Comparison of ENCODE assay signal across 31 cellular contexts in genomic region chr3:65748326-65748725, GRCh38.
"Had no signal": no experiment of that assay in that cellular context is flagged by ENCODE, and none has a peak within 500 bp of the region (broad histone marks: within the 10 kb centered on the region; RNA-seq: fewer than 3 reads in every experiment).

No MANE protein-coding gene starts in this region.

- H3K36me3 Mint-ChIP-seq: activated CD4-positive, alpha-beta memory T cell treated with anti-CD3 and anti-CD28 coated beads for 36 hours; activated CD8-positive, alpha-beta memory T cell treated with anti-CD3 and anti-CD28 coated beads, Interleukin-2, amount 10 ng/mL, durations not matched to agents 7 days and 5 days; activated naive CD4-positive, alpha-beta T cell treated with anti-CD3 and anti-CD28 coated beads, Interleukin-2, amount 50 U/mL, for 24 hours; activated naive CD8-positive, alpha-beta T cell treated with anti-CD3 and anti-CD28 coated beads for 36 hours had no signal

- H3K9me3 Mint-ChIP-seq: activated CD4-positive, alpha-beta memory T cell treated with anti-CD3 and anti-CD28 coated beads for 36 hours; activated CD4-positive, alpha-beta T cell treated with anti-CD3 and anti-CD28 coated beads, Interleukin-2, amount 10 ng/mL, durations not matched to agents 24 days and 14 days; activated naive CD4-positive, alpha-beta T cell treated with anti-CD3 and anti-CD28 coated beads for 36 hours; activated naive CD4-positive, alpha-beta T cell treated with anti-CD3 and anti-CD28 coated beads, Interleukin-2, amount 50 U/mL, for 24 hours; activated naive CD8-positive, alpha-beta T cell treated with anti-CD3 and anti-CD28 coated beads for 36 hours; activated naive CD8-positive, alpha-beta T cell treated with anti-CD3 and anti-CD28 coated beads, Interleukin-2, amount 50 U/mL, for 24 hours; activated T-helper 1 cell treated with anti-CD3 and anti-CD28 coated beads, Interleukin-12 subunit alpha, Interleukin-12 subunit beta, Interleukin-2, Interleukin-4 antibody, amounts not matched to agents 30 ng/mL and 10 ng/mL and 1 ng/mL, durations not matched to agents 14 hours and 24 hours and 36 hours; activated T-helper 2 cell treated with anti-CD3 and anti-CD28 coated beads, Interferon-gamma antibody, Interleukin-2, Interleukin-4, amounts not matched to agents 10 μg/mL and 5 μg/mL and 100 μg/mL, durations not matched to agents 14 hours and 24 hours and 36 hours; T-helper 2 cell treated with Interferon-gamma antibody and Interleukin-4, amounts not matched to agents 5 μg/mL and 100 μg/mL, for 36 hours had no signal

- H3K4me3 Mint-ChIP-seq: activated CD4-positive, alpha-beta memory T cell treated with anti-CD3 and anti-CD28 coated beads for 36 hours; activated CD4-positive, alpha-beta T cell treated with anti-CD3 and anti-CD28 coated beads for 36 hours; activated CD4-positive, alpha-beta T cell treated with anti-CD3 and anti-CD28 coated beads, Interleukin-2, amount 10 ng/mL, durations not matched to agents 24 days and 14 days; activated CD8-positive, alpha-beta memory T cell treated with anti-CD3 and anti-CD28 coated beads, Interleukin-2, amount 10 ng/mL, durations not matched to agents 7 days and 5 days; activated CD8-positive, alpha-beta T cell treated with anti-CD3 and anti-CD28 coated beads, Interleukin-2, amount 10 ng/mL, durations not matched to agents 7 days and 5 days; activated naive CD4-positive, alpha-beta T cell treated with anti-CD3 and anti-CD28 coated beads for 36 hours; activated naive CD4-positive, alpha-beta T cell treated with anti-CD3 and anti-CD28 coated beads, Interleukin-2, amount 50 U/mL, for 24 hours; activated naive CD8-positive, alpha-beta T cell treated with anti-CD3 and anti-CD28 coated beads for 36 hours; activated naive CD8-positive, alpha-beta T cell treated with anti-CD3 and anti-CD28 coated beads, Interleukin-2, amount 50 U/mL, for 24 hours; activated T-helper 1 cell treated with anti-CD3 and anti-CD28 coated beads, Interleukin-12 subunit alpha, Interleukin-12 subunit beta, Interleukin-2, Interleukin-4 antibody, amounts not matched to agents 30 ng/mL and 10 ng/mL and 1 ng/mL, durations not matched to agents 14 hours and 24 hours and 36 hours; T-helper 17 cell; T-helper 2 cell treated with Interferon-gamma antibody and Interleukin-4, amounts not matched to agents 5 μg/mL and 100 μg/mL, for 36 hours had no signal

- H3K4me1 Mint-ChIP-seq: activated CD4-positive, alpha-beta T cell treated with anti-CD3 and anti-CD28 coated beads for 36 hours; activated CD4-positive, alpha-beta T cell treated with anti-CD3 and anti-CD28 coated beads, Interleukin-2, amount 10 ng/mL, durations not matched to agents 24 days and 14 days; activated CD8-positive, alpha-beta memory T cell treated with anti-CD3 and anti-CD28 coated beads, Interleukin-2, amount 10 ng/mL, durations not matched to agents 7 days and 5 days; activated naive CD4-positive, alpha-beta T cell treated with anti-CD3 and anti-CD28 coated beads, Interleukin-2, amount 50 U/mL, for 24 hours; activated naive CD8-positive, alpha-beta T cell treated with anti-CD3 and anti-CD28 coated beads for 36 hours; activated naive CD8-positive, alpha-beta T cell treated with anti-CD3 and anti-CD28 coated beads, Interleukin-2, amount 50 U/mL, for 24 hours had no signal

- H3K27me3 Mint-ChIP-seq: activated CD4-positive, alpha-beta memory T cell treated with anti-CD3 and anti-CD28 coated beads for 36 hours; activated CD4-positive, alpha-beta T cell treated with anti-CD3 and anti-CD28 coated beads for 36 hours; activated CD4-positive, alpha-beta T cell treated with anti-CD3 and anti-CD28 coated beads, Interleukin-2, amount 10 ng/mL, durations not matched to agents 24 days and 14 days; activated CD8-positive, alpha-beta memory T cell treated with anti-CD3 and anti-CD28 coated beads, Interleukin-2, amount 10 ng/mL, durations not matched to agents 7 days and 5 days; activated naive CD4-positive, alpha-beta T cell treated with anti-CD3 and anti-CD28 coated beads, Interleukin-2, amount 50 U/mL, for 24 hours; activated naive CD8-positive, alpha-beta T cell treated with anti-CD3 and anti-CD28 coated beads for 36 hours; activated naive CD8-positive, alpha-beta T cell treated with anti-CD3 and anti-CD28 coated beads, Interleukin-2, amount 50 U/mL, for 24 hours had no signal

- H3K27ac Mint-ChIP-seq: activated CD4-positive, alpha-beta memory T cell treated with anti-CD3 and anti-CD28 coated beads for 36 hours; activated CD4-positive, alpha-beta T cell treated with anti-CD3 and anti-CD28 coated beads for 36 hours; activated CD4-positive, alpha-beta T cell treated with anti-CD3 and anti-CD28 coated beads, Interleukin-2, amount 10 ng/mL, durations not matched to agents 24 days and 14 days; activated CD8-positive, alpha-beta memory T cell treated with anti-CD3 and anti-CD28 coated beads, Interleukin-2, amount 10 ng/mL, durations not matched to agents 7 days and 5 days; activated CD8-positive, alpha-beta T cell treated with anti-CD3 and anti-CD28 coated beads, Interleukin-2, amount 10 ng/mL, durations not matched to agents 7 days and 5 days; activated naive CD4-positive, alpha-beta T cell treated with anti-CD3 and anti-CD28 coated beads for 36 hours; activated naive CD4-positive, alpha-beta T cell treated with anti-CD3 and anti-CD28 coated beads, Interleukin-2, amount 50 U/mL, for 24 hours; activated naive CD8-positive, alpha-beta T cell treated with anti-CD3 and anti-CD28 coated beads for 36 hours; activated naive CD8-positive, alpha-beta T cell treated with anti-CD3 and anti-CD28 coated beads, Interleukin-2, amount 50 U/mL, for 24 hours; activated T-helper 1 cell treated with anti-CD3 and anti-CD28 coated beads, Interleukin-12 subunit alpha, Interleukin-12 subunit beta, Interleukin-2, Interleukin-4 antibody, amounts not matched to agents 30 ng/mL and 10 ng/mL and 1 ng/mL, durations not matched to agents 14 hours and 24 hours and 36 hours; activated T-helper 2 cell treated with anti-CD3 and anti-CD28 coated beads, Interferon-gamma antibody, Interleukin-2, Interleukin-4, amounts not matched to agents 10 μg/mL and 5 μg/mL and 100 μg/mL, durations not matched to agents 14 hours and 24 hours and 36 hours; T-helper 17 cell; T-helper 2 cell treated with Interferon-gamma antibody and Interleukin-4, amounts not matched to agents 5 μg/mL and 100 μg/mL, for 36 hours had no signal

- ATAC-seq: activated CD4-positive, alpha-beta T cell treated with anti-CD3 and anti-CD28 coated beads for 36 hours; activated CD8-positive, alpha-beta memory T cell treated with anti-CD3 and anti-CD28 coated beads, Interleukin-2, amount 10 ng/mL, durations not matched to agents 7 days and 5 days; activated CD8-positive, alpha-beta T cell treated with anti-CD3 and anti-CD28 coated beads, Interleukin-2, amount 10 ng/mL, durations not matched to agents 7 days and 5 days; activated naive CD8-positive, alpha-beta T cell treated with anti-CD3 and anti-CD28 coated beads, Interleukin-2, amount 50 U/mL, for 24 hours; body of pancreas; gastroesophageal sphincter; T-helper 17 cell had no signal

- DNase-seq: activated CD4-positive, alpha-beta memory T cell treated with anti-CD3 and anti-CD28 coated beads for 36 hours; activated CD4-positive, alpha-beta T cell treated with anti-CD3 and anti-CD28 coated beads for 36 hours; activated CD4-positive, alpha-beta T cell treated with anti-CD3 and anti-CD28 coated beads, Interleukin-2, amount 10 ng/mL, durations not matched to agents 24 days and 14 days; activated CD4-positive, CD25-positive, alpha-beta regulatory T cell; activated CD4-positive, CD25-positive, alpha-beta regulatory T cell treated with anti-CD3 and anti-CD28 coated beads, Interleukin-2, amount 50 U/mL, for 72 hours; activated CD8-positive, alpha-beta memory T cell treated with anti-CD3 and anti-CD28 coated beads, Interleukin-2, amount 10 ng/mL, durations not matched to agents 7 days and 5 days; activated CD8-positive, alpha-beta memory T cell treated with anti-CD3 and anti-CD28 coated beads, Interleukin-2, amount 50 U/mL, for 4 hours; activated CD8-positive, alpha-beta T cell treated with anti-CD3 and anti-CD28 coated beads, Interleukin-2, amount 10 ng/mL, durations not matched to agents 7 days and 5 days; activated effector memory CD4-positive, alpha-beta T cell treated with anti-CD3 and anti-CD28 coated beads, Interleukin-2, amount 50 U/mL, for 16 hours; activated naive CD4-positive, alpha-beta T cell treated with anti-CD3 and anti-CD28 coated beads for 36 hours; activated naive CD8-positive, alpha-beta T cell treated with anti-CD3 and anti-CD28 coated beads for 36 hours; activated naive CD8-positive, alpha-beta T cell treated with anti-CD3 and anti-CD28 coated beads, Interleukin-2, amount 50 U/mL, for 24 hours; activated T-cell treated with anti-CD3 and anti-CD28 coated beads, Interleukin-2, amount 50 U/mL, for 1 hour; activated T-cell treated with anti-CD3 and anti-CD28 coated beads, Interleukin-2, amount 50 U/mL, for 48 hours; adrenal gland; amygdala; aorta; body of pancreas; caudate nucleus; colonic mucosa; effector CD8-positive, alpha-beta T cell; esophagus squamous epithelium; foreskin melanocyte; T-helper 1 cell; T-helper 17 cell; T1000 had no signal
